ENCODE assay signal across 1 cellular context in the genomic region with DNA sequence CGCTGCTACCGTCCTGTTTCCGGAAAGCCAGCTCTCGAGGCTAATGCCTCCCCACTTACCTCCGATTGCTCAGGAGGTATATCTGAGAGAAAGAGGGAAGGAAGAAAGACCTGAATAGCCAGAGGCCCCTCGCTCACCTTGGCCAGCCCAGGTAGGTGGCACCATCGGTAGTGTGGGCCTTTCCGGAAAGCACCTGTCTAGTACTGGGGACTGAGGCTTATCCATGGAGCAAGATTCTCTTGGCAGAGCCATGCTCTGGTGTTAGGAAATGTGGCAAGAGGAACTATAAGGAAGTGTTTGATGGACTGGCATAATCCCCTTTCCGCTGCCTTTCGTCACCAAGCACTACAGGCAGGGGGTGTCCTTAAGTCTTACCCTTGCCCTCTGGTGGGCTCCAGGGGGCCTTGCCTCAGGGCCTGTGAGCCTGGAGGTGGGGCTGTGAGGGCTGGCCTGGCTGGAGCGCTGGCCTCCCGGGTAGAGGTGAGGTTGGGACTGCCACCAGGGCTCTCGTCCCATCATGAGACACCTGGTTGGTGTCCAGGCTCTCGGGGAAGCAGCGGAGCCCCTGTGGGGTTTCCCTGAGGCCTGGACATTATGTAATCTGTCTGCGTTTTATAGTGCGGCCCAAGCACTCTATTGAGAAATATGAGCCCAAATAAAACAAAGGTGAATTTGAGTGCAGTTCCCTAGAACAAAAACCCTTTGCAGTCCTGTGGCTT.
TF ChIP-seq lines count a peak whose summit lies in the region.

No MANE protein-coding gene starts in this region.

TF ChIP-seq in HepG2, 621 proteins besides CTCF, POLR2A, EP300 and RAD21 (continues in another document):
- TF ChIP-seq FOXO1 (CRISPR knock-in tag; IDR thresholded peaks at IDR 0.05), result peak; percentile 34; the same call in 1 of the 2 replicates
- TF ChIP-seq ZNF746 (CRISPR knock-in tag; IDR thresholded peaks at IDR 0.05), result no peak
- TF ChIP-seq ZNF121 (CRISPR knock-in tag; IDR thresholded peaks at IDR 0.05), result no peak
- no peak for TF ChIP-seq ZSCAN29 (CRISPR knock-in tag; conservative IDR thresholded peaks at IDR 0.05)
- TF ChIP-seq ZNF143 (CRISPR knock-in tag; IDR thresholded peaks at IDR 0.05), result 0 out of 2 replicates have a peak, but pooled peaks have one; percentile 36
- TF ChIP-seq NFIB (CRISPR knock-in tag; IDR thresholded peaks at IDR 0.05; ENCODE audit: borderline replicate concordance), result no peak
- peak; percentile 38; the same call in 1 of the 2 replicates for TF ChIP-seq IRF2 (CRISPR knock-in tag; IDR thresholded peaks at IDR 0.05)
- TF ChIP-seq, protein P1, sequence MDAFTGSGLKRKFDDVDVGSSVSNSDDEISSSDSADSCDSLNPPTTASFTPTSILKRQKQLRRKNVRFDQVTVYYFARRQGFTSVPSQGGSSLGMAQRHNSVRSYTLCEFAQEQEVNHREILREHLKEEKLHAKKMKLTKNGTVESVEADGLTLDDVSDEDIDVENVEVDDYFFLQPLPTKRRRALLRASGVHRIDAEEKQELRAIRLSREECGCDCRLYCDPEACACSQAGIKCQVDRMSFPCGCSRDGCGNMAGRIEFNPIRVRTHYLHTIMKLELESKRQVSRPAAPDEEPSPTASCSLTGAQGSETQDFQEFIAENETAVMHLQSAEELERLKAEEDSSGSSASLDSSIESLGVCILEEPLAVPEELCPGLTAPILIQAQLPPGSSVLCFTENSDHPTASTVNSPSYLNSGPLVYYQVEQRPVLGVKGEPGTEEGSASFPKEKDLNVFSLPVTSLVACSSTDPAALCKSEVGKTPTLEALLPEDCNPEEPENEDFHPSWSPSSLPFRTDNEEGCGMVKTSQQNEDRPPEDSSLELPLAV (CRISPR knock-in tag; conservative IDR thresholded peaks at IDR 0.05; ENCODE audit: low read depth), result no peak
- no peak for TF ChIP-seq ZNF569 (CRISPR knock-in tag; IDR thresholded peaks at IDR 0.05; ENCODE audit: borderline replicate concordance)
- TF ChIP-seq, protein P2, sequence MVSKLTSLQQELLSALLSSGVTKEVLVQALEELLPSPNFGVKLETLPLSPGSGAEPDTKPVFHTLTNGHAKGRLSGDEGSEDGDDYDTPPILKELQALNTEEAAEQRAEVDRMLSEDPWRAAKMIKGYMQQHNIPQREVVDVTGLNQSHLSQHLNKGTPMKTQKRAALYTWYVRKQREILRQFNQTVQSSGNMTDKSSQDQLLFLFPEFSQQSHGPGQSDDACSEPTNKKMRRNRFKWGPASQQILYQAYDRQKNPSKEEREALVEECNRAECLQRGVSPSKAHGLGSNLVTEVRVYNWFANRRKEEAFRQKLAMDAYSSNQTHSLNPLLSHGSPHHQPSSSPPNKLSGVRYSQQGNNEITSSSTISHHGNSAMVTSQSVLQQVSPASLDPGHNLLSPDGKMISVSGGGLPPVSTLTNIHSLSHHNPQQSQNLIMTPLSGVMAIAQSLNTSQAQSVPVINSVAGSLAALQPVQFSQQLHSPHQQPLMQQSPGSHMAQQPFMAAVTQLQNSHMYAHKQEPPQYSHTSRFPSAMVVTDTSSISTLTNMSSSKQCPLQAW (CRISPR knock-in tag; IDR thresholded peaks at IDR 0.05), result no peak
- TF ChIP-seq HOXA7 (CRISPR knock-in tag; IDR thresholded peaks at IDR 0.05), result no peak
- peak; percentile 42; the same call in 1 of the 2 replicates for TF ChIP-seq MYC (CRISPR knock-in tag; IDR thresholded peaks at IDR 0.05; ENCODE audit: borderline replicate concordance)
- TF ChIP-seq SATB2 (CRISPR knock-in tag; IDR thresholded peaks at IDR 0.05), result no peak
- TF ChIP-seq, protein P3, sequence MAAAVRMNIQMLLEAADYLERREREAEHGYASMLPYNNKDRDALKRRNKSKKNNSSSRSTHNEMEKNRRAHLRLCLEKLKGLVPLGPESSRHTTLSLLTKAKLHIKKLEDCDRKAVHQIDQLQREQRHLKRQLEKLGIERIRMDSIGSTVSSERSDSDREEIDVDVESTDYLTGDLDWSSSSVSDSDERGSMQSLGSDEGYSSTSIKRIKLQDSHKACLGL (CRISPR knock-in tag; IDR thresholded peaks at IDR 0.05), result no peak; the same call in 1 of the 2 replicates
- no peak for TF ChIP-seq ARNT (IDR thresholded peaks at IDR 0.05)
- TF ChIP-seq, protein P4, sequence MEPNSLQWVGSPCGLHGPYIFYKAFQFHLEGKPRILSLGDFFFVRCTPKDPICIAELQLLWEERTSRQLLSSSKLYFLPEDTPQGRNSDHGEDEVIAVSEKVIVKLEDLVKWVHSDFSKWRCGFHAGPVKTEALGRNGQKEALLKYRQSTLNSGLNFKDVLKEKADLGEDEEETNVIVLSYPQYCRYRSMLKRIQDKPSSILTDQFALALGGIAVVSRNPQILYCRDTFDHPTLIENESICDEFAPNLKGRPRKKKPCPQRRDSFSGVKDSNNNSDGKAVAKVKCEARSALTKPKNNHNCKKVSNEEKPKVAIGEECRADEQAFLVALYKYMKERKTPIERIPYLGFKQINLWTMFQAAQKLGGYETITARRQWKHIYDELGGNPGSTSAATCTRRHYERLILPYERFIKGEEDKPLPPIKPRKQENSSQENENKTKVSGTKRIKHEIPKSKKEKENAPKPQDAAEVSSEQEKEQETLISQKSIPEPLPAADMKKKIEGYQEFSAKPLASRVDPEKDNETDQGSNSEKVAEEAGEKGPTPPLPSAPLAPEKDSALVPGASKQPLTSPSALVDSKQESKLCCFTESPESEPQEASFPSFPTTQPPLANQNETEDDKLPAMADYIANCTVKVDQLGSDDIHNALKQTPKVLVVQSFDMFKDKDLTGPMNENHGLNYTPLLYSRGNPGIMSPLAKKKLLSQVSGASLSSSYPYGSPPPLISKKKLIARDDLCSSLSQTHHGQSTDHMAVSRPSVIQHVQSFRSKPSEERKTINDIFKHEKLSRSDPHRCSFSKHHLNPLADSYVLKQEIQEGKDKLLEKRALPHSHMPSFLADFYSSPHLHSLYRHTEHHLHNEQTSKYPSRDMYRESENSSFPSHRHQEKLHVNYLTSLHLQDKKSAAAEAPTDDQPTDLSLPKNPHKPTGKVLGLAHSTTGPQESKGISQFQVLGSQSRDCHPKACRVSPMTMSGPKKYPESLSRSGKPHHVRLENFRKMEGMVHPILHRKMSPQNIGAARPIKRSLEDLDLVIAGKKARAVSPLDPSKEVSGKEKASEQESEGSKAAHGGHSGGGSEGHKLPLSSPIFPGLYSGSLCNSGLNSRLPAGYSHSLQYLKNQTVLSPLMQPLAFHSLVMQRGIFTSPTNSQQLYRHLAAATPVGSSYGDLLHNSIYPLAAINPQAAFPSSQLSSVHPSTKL (CRISPR knock-in tag; IDR thresholded peaks at IDR 0.05), result peak; percentile 12; the same call in 1 of the 2 replicates
- no peak for TF ChIP-seq KAT2B (IDR thresholded peaks at IDR 0.05; ENCODE audit: borderline replicate concordance, low read depth, low read length)
- peak; percentile 73; the same call in 1 of the 2 replicates for TF ChIP-seq ZBTB38 (CRISPR knock-in tag; IDR thresholded peaks at IDR 0.05)
- no peak for TF ChIP-seq SP2 (CRISPR knock-in tag; IDR thresholded peaks at IDR 0.05)
- TF ChIP-seq NFE2L2 (IDR thresholded peaks at IDR 0.05; ENCODE audit: low read length), result no peak
- peak; percentile 77 for TF ChIP-seq PITX1 (CRISPR knock-in tag; IDR thresholded peaks at IDR 0.05)
- TF ChIP-seq ZNF263 (CRISPR knock-in tag; IDR thresholded peaks at IDR 0.05), result no peak
- peak; percentile 28; the same call in 1 of the 2 replicates for TF ChIP-seq GATAD2A (CRISPR knock-in tag; IDR thresholded peaks at IDR 0.05)
- TF ChIP-seq DPF2 (CRISPR knock-in tag; IDR thresholded peaks at IDR 0.05; ENCODE audit: borderline replicate concordance, low read depth), result no peak
- TF ChIP-seq, protein P5, sequence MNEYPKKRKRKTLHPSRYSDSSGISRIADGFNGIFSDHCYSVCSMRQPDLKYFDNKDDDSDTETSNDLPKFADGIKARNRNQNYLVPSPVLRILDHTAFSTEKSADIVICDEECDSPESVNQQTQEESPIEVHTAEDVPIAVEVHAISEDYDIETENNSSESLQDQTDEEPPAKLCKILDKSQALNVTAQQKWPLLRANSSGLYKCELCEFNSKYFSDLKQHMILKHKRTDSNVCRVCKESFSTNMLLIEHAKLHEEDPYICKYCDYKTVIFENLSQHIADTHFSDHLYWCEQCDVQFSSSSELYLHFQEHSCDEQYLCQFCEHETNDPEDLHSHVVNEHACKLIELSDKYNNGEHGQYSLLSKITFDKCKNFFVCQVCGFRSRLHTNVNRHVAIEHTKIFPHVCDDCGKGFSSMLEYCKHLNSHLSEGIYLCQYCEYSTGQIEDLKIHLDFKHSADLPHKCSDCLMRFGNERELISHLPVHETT (CRISPR knock-in tag; conservative IDR thresholded peaks at IDR 0.05), result no peak
- TF ChIP-seq STAG1 (CRISPR knock-in tag; IDR thresholded peaks at IDR 0.05), result peak; percentile 26
- TF ChIP-seq ZNF879 (CRISPR knock-in tag; IDR thresholded peaks at IDR 0.05), result peak; percentile 56; the same call in 1 of the 2 replicates
- TF ChIP-seq PHF20 (CRISPR knock-in tag; IDR thresholded peaks at IDR 0.05), result no peak
- TF ChIP-seq, protein P6, sequence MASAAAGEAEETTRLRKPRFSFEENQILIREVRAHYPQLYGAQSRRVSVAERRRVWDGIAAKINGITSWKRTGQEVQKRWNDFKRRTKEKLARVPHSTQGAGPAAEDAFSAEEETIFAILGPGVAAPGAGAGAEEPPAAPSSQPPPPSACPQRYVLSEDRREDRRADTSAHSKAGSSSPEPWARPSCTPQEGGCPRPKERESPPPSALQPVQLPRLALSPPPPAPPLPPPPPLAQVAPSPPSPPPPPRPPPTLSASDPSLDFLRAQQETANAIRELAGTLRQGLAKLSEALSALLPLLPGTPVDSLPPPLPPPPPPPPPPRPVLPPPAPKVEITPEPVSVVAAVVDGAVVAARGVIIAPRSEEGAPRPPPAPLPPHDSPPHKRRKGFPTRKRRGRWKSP (CRISPR knock-in tag; IDR thresholded peaks at IDR 0.05), result 0 out of 2 replicates have a peak, but pooled peaks have one; percentile 4
- no peak for TF ChIP-seq ZNF33A (CRISPR knock-in tag; IDR thresholded peaks at IDR 0.05; ENCODE audit: borderline replicate concordance)
- TF ChIP-seq CENPX (CRISPR knock-in tag; IDR thresholded peaks at IDR 0.05), result no peak
- 0 out of 2 replicates have a peak, but pooled peaks have one; percentile 3 for TF ChIP-seq FOXA3 (CRISPR knock-in tag; IDR thresholded peaks at IDR 0.05)
- TF ChIP-seq, protein P7, sequence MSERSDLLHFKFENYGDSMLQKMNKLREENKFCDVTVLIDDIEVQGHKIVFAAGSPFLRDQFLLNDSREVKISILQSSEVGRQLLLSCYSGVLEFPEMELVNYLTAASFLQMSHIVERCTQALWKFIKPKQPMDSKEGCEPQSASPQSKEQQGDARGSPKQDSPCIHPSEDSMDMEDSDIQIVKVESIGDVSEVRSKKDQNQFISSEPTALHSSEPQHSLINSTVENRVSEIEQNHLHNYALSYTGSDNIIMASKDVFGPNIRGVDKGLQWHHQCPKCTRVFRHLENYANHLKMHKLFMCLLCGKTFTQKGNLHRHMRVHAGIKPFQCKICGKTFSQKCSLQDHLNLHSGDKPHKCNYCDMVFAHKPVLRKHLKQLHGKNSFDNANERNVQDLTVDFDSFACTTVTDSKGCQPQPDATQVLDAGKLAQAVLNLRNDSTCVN (CRISPR knock-in tag; IDR thresholded peaks at IDR 0.05; ENCODE audit: borderline replicate concordance), result 0 out of 2 replicates have a peak, but pooled peaks have one; percentile 31
- TF ChIP-seq, protein P8, sequence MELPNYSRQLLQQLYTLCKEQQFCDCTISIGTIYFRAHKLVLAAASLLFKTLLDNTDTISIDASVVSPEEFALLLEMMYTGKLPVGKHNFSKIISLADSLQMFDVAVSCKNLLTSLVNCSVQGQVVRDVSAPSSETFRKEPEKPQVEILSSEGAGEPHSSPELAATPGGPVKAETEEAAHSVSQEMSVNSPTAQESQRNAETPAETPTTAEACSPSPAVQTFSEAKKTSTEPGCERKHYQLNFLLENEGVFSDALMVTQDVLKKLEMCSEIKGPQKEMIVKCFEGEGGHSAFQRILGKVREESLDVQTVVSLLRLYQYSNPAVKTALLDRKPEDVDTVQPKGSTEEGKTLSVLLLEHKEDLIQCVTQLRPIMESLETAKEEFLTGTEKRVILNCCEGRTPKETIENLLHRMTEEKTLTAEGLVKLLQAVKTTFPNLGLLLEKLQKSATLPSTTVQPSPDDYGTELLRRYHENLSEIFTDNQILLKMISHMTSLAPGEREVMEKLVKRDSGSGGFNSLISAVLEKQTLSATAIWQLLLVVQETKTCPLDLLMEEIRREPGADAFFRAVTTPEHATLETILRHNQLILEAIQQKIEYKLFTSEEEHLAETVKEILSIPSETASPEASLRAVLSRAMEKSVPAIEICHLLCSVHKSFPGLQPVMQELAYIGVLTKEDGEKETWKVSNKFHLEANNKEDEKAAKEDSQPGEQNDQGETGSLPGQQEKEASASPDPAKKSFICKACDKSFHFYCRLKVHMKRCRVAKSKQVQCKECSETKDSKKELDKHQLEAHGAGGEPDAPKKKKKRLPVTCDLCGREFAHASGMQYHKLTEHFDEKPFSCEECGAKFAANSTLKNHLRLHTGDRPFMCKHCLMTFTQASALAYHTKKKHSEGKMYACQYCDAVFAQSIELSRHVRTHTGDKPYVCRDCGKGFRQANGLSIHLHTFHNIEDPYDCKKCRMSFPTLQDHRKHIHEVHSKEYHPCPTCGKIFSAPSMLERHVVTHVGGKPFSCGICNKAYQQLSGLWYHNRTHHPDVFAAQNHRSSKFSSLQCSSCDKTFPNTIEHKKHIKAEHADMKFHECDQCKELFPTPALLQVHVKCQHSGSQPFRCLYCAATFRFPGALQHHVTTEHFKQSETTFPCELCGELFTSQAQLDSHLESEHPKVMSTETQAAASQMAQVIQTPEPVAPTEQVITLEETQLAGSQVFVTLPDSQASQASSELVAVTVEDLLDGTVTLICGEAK (IDR thresholded peaks at IDR 0.05), result no peak
- TF ChIP-seq, protein P8 (CRISPR knock-in tag; IDR thresholded peaks at IDR 0.05), result peak; percentile 43; the same call in 1 of the 2 replicates
- TF ChIP-seq ZNF780A (CRISPR knock-in tag; IDR thresholded peaks at IDR 0.05), result no peak
- TF ChIP-seq KDM5B (CRISPR knock-in tag; IDR thresholded peaks at IDR 0.05; ENCODE audit: borderline replicate concordance), result 0 out of 2 replicates have a peak, but pooled peaks have one; percentile 47
- no peak for TF ChIP-seq ZNF883 (CRISPR knock-in tag; IDR thresholded peaks at IDR 0.05; ENCODE audit: not compliant biosample characterization)
